8 cellular contexts compared by ENCODE assay signal in genomic region chr18:7000484-7001096, GRCh38.
DNase-seq lines count a peak whose midpoint lies in the region; ATAC-seq and TF ChIP-seq lines count a peak whose summit lies in the region.

No MANE protein-coding gene starts in this region.

- intact Hi-C loops in left colon (cut with DNase I, micrococcal nuclease) = loop anchor here in 1 of 2 donors (10.0 kb wide), 1 partner anchor 76 kb away; no protein-coding TSS in a partner anchor

- H3K4me1 Mint-ChIP-seq in activated naive CD4-positive, alpha-beta T cell treated with anti-CD3 and anti-CD28 coated beads, Interleukin-2, amount 10 ng/mL, durations not matched to agents 7 days and 5 days = no peaks in the 10 kb centered on the region

- H3K36me3 ChIP-seq in WERI-Rb-1 = no peaks in the 10 kb centered on the region

- H3K27me3 ChIP-seq in WERI-Rb-1 (ENCODE audit: insufficient read depth, low read depth, severe bottlenecking) = no peaks in the 10 kb centered on the region

- no peaks in the 10 kb centered on the region for H3K9me3 Mint-ChIP-seq in activated naive CD4-positive, alpha-beta T cell treated with anti-CD3 and anti-CD28 coated beads, Interleukin-2, amount 10 ng/mL, durations not matched to agents 7 days and 5 days

- peak; percentile 4 for DNase-seq in AG09319 (ENCODE audit: extremely low read depth, low read depth)
- DNase-seq in Jurkat, Clone E6-1 (ENCODE audit: low read depth, low spot score) = peak; percentile 7
- no peak for DNase-seq in WERI-Rb-1
- no peak for DNase-seq in left colon
- no peak for DNase-seq in activated naive CD4-positive, alpha-beta T cell treated with anti-CD3 and anti-CD28 coated beads, Interleukin-2, amount 10 ng/mL, durations not matched to agents 7 days and 5 days
- DNase-seq in GDM1 (lab: John Stamatoyannopoulos, UW) = no peak
- DNase-seq in NCI-H1930 (lab: John Stamatoyannopoulos, UW) = no peak

- TF ChIP-seq CTCF in AG09319 (IDR thresholded peaks at IDR 0.05; ENCODE audit: low read depth, low read length) (peak; percentile 69), WERI-Rb-1 (IDR thresholded peaks at IDR 0.05; ENCODE audit: low read depth, low read length) (peak; percentile 61)

- H3K27ac Mint-ChIP-seq in activated naive CD4-positive, alpha-beta T cell treated with anti-CD3 and anti-CD28 coated beads, Interleukin-2, amount 10 ng/mL, durations not matched to agents 7 days and 5 days = no peak overlapping the region

- H3K36me3 Mint-ChIP-seq in activated naive CD4-positive, alpha-beta T cell treated with anti-CD3 and anti-CD28 coated beads, Interleukin-2, amount 10 ng/mL, durations not matched to agents 7 days and 5 days = no peaks in the 10 kb centered on the region

- no peak overlapping the region for H3K4me3 Mint-ChIP-seq in activated naive CD4-positive, alpha-beta T cell treated with anti-CD3 and anti-CD28 coated beads, Interleukin-2, amount 10 ng/mL, durations not matched to agents 7 days and 5 days

- H3K27me3 Mint-ChIP-seq in activated naive CD4-positive, alpha-beta T cell treated with anti-CD3 and anti-CD28 coated beads, Interleukin-2, amount 10 ng/mL, durations not matched to agents 7 days and 5 days = no peaks in the 10 kb centered on the region

- CTCF ChIA-PET in activated naive CD4-positive, alpha-beta T cell treated with anti-CD3 and anti-CD28 coated beads, Interleukin-2, amount 10 ng/mL, durations not matched to agents 7 days and 5 days (lab: Charles Lee) = no interaction called here

- H3K9me3 ChIP-seq in WERI-Rb-1 (ENCODE audit: severe bottlenecking) = no peaks in the 10 kb centered on the region

- peak; percentile 90 for ATAC-seq in left colon
- ATAC-seq in HG03159 (IDR thresholded peaks at IDR 0.05; ENCODE audit: unreplicated experiment) = no peak

- H3K4me3 ChIP-seq in Jurkat, Clone E6-1 (ENCODE audit: low read length) = no peak overlapping the region
- H3K4me3 ChIP-seq in WERI-Rb-1 (ENCODE audit: low read depth, low read length) = no peak overlapping the region

- no peak overlapping the region for H3K27ac ChIP-seq in WERI-Rb-1

Comparison
In these comparisons a context has a peak if more than half of its experiments do, and no peak if none do; other contexts are left out.
1. DNase-seq: peak in AG09319 (single experiment) and Jurkat, Clone E6-1 (single experiment); none in WERI-Rb-1 (single experiment), left colon (0 of 2), activated naive CD4-positive, alpha-beta T cell treated with anti-CD3 and anti-CD28 coated beads, Interleukin-2, amount 10 ng/mL, durations not matched to agents 7 days and 5 days (single experiment), GDM1 (single experiment) and NCI-H1930 (0 of 2).